12 cellular contexts compared by ENCODE assay signal in genomic region chr10:78804356-78805032, GRCh38.
DNase-seq lines count a peak whose midpoint lies in the region; ATAC-seq and TF ChIP-seq lines count a peak whose summit lies in the region.
"Had no signal": no experiment of that assay in that cellular context is flagged by ENCODE, and none has a peak within 500 bp of the region (broad histone marks: within the 10 kb centered on the region; RNA-seq: fewer than 3 reads in every experiment).

No MANE protein-coding gene starts in this region.

- H3K4me3 ChIP-seq in PC-3 (ENCODE audit: low read length), result no peak overlapping the region
- H3K4me3 ChIP-seq in fibroblast of the aortic adventitia (ENCODE audit: low read depth, low read length), result no peak overlapping the region
- no peak overlapping the region for H3K4me3 ChIP-seq in muscle layer of colon (ENCODE audit: low read depth in 1 of 2, low read length in 2 of 2)
- no peak overlapping the region for H3K4me3 ChIP-seq in tibial artery

- peaks cover 9% of the 10 kb centered on the region; the same call in 1 of the 2 replicates for H3K9me3 ChIP-seq in PC-3 (ENCODE audit: low read length)
- no peaks in the 10 kb centered on the region for H3K9me3 ChIP-seq in muscle layer of colon (ENCODE audit: low read length)
- no peaks in the 10 kb centered on the region for H3K9me3 ChIP-seq in tibial artery

- CTCF ChIA-PET in PC-3 (lab: Charles Lee), result interaction anchor here (0.6 to 1.4 kb wide), 5 partner anchors 10 to 757 kb away, joined by 3 to 5 read pairs (median 3); no protein-coding TSS in a partner anchor
- CTCF ChIA-PET in activated CD8-positive, alpha-beta memory T cell treated with anti-CD3 and anti-CD28 coated beads, Interleukin-2, amount 10 ng/mL, durations not matched to agents 7 days and 5 days (lab: Charles Lee), result no interaction called here

- no peaks in the 10 kb centered on the region for H4K20me1 ChIP-seq in PC-3 (ENCODE audit: low read length)

- H3K27me3 Mint-ChIP-seq in activated CD8-positive, alpha-beta memory T cell treated with anti-CD3 and anti-CD28 coated beads, Interleukin-2, amount 10 ng/mL, durations not matched to agents 7 days and 5 days, result no peaks in the 10 kb centered on the region

- no peak overlapping the region for H3K27ac Mint-ChIP-seq in activated CD8-positive, alpha-beta memory T cell treated with anti-CD3 and anti-CD28 coated beads, Interleukin-2, amount 10 ng/mL, durations not matched to agents 7 days and 5 days
- H3K27ac Mint-ChIP-seq: CD4-positive, alpha-beta T cell had no signal

- POLR2A ChIA-PET in PC-3 (lab: Charles Lee; ENCODE audit: unreplicated experiment), result interaction anchor here (0.6 to 1.0 kb wide), 3 partner anchors 98 to 169 kb away, joined by 4 to 6 read pairs (median 5); no protein-coding TSS in a partner anchor

- no peaks in the 10 kb centered on the region for H3K36me3 Mint-ChIP-seq in activated CD8-positive, alpha-beta memory T cell treated with anti-CD3 and anti-CD28 coated beads, Interleukin-2, amount 10 ng/mL, durations not matched to agents 7 days and 5 days

- no peaks in the 10 kb centered on the region for H3K4me1 Mint-ChIP-seq in activated CD8-positive, alpha-beta memory T cell treated with anti-CD3 and anti-CD28 coated beads, Interleukin-2, amount 10 ng/mL, durations not matched to agents 7 days and 5 days

- peak overlapping the region; percentile 33 for H3K4me2 ChIP-seq in PC-3 (ENCODE audit: low read length)

- H3K9ac ChIP-seq in PC-3 (ENCODE audit: low read length) (no peak overlapping the region), muscle layer of colon (ENCODE audit: low read length) (no peak overlapping the region)

- H3K4me3 Mint-ChIP-seq in activated CD8-positive, alpha-beta memory T cell treated with anti-CD3 and anti-CD28 coated beads, Interleukin-2, amount 10 ng/mL, durations not matched to agents 7 days and 5 days, result no peak overlapping the region
- H3K4me3 Mint-ChIP-seq: CD4-positive, alpha-beta T cell had no signal

- no peaks in the 10 kb centered on the region for H3K27me3 ChIP-seq in PC-3 (ENCODE audit: low read length)
- no peaks in the 10 kb centered on the region for H3K27me3 ChIP-seq in muscle layer of colon (ENCODE audit: control insufficient read depth in 1 of 2, insufficient read depth in 2 of 2, low read length in 2 of 2)
- H3K27me3 ChIP-seq in tibial artery, result no peaks in the 10 kb centered on the region

- intact Hi-C loops in PC-3 (cut with micrococcal nuclease) (loop anchor here (1.0 to 10.0 kb wide), 7 partner anchors 47 to 760 kb away; partner anchors contain the start of gene ZMIZ1), tibial artery (cut with DNase I; ENCODE audit: low total_unique reads) (loop anchor here (10.0 kb wide), 2 partner anchors 110 to 170 kb away; no protein-coding TSS in a partner anchor)

- BruUV-seq in PC-3 (replicated peaks; lab: Mats Ljungman, UMichigan), result no TSS peak

- peaks cover 6% of the 10 kb centered on the region for H3F3A ChIP-seq in PC-3 (ENCODE audit: low read length, unreplicated experiment)

- TF ChIP-seq CTCF in PC-3 (conservative IDR thresholded peaks at IDR 0.05; ENCODE audit: low read depth, low read length) (no peak), fibroblast of the aortic adventitia (IDR thresholded peaks at IDR 0.05; ENCODE audit: insufficient read depth, low read length) (no peak), tibial artery (IDR thresholded peaks at IDR 0.05) (no peak)

- H3K9me3 Mint-ChIP-seq in activated CD8-positive, alpha-beta memory T cell treated with anti-CD3 and anti-CD28 coated beads, Interleukin-2, amount 10 ng/mL, durations not matched to agents 7 days and 5 days (ENCODE audit: low read depth), result no peaks in the 10 kb centered on the region
- H3K9me3 Mint-ChIP-seq: CD4-positive, alpha-beta T cell had no signal

- H3K27ac ChIP-seq in PC-3 (ENCODE audit: low read length) (peak overlapping the region; percentile 40), muscle layer of colon (ENCODE audit: low read depth, low read length) (peak overlapping the region; percentile 59), tibial artery (peak overlapping the region; percentile 74 to 87)

- H2AFZ ChIP-seq in PC-3 (ENCODE audit: low read length), result 0 out of 2 replicates have a peak overlapping the region, but pooled peaks have one; percentile 0

- no peaks in the 10 kb centered on the region for H3K79me2 ChIP-seq in PC-3 (ENCODE audit: low read length)

- DNase-seq in PC-3 (no peak), fibroblast of the aortic adventitia (ENCODE audit: low read depth) (peak; percentile 37), tibial artery (peak; percentile 51 to 85), NCI-H1105 treated with DMSO at 0.1 percent for 48 hours (lab: John Stamatoyannopoulos, UW) (no peak), occipital lobe (lab: John Stamatoyannopoulos, UW) (no peak), HUDEP-2 (lab: John Stamatoyannopoulos, UW; ENCODE audit: unreplicated experiment in 76 of 76) (no peak)
- DNase-seq in activated CD8-positive, alpha-beta memory T cell treated with anti-CD3 and anti-CD28 coated beads, Interleukin-2, amount 10 ng/mL, durations not matched to agents 7 days and 5 days, result no peak
- DNase-seq: activated CD8-positive, alpha-beta memory T cell treated with anti-CD3 and anti-CD28 coated beads, Interleukin-2, amount 50 U/mL, for 48 hours; CD4-positive, alpha-beta T cell; MV-4-11; SHP77 treated with DMSO at 0.1 percent for 48 hours had no signal

- H3K9me2 ChIP-seq in PC-3 (replicated peaks; ENCODE audit: low read length), result no peaks in the 10 kb centered on the region

- peak; percentile 0; the same call in 1 of the 2 replicates for ATAC-seq in PC-3
- no peak for ATAC-seq in activated CD8-positive, alpha-beta memory T cell treated with anti-CD3 and anti-CD28 coated beads, Interleukin-2, amount 10 ng/mL, durations not matched to agents 7 days and 5 days

- H3K4me1 ChIP-seq in PC-3 (ENCODE audit: insufficient read depth, low read length) (peaks cover 59% of the 10 kb centered on the region), muscle layer of colon (ENCODE audit: insufficient read depth, low read length) (peaks cover 47% of the 10 kb centered on the region), tibial artery (peaks cover 0 to 52% (median 30%) of the 10 kb centered on the region in 4 donors)

- no peaks in the 10 kb centered on the region for H3K36me3 ChIP-seq in PC-3 (ENCODE audit: low read depth, low read length)
- no peaks in the 10 kb centered on the region for H3K36me3 ChIP-seq in muscle layer of colon (ENCODE audit: insufficient read depth, low read length)
- H3K36me3 ChIP-seq in tibial artery, result no peaks in the 10 kb centered on the region

Comparison
In these comparisons a context has a peak if more than half of its experiments do, and no peak if none do; other contexts are left out.
1. DNase-seq: peak in fibroblast of the aortic adventitia (single experiment) and tibial artery (2 of 2); none in PC-3 (single experiment), NCI-H1105 treated with DMSO at 0.1 percent for 48 hours (single experiment), occipital lobe (single experiment), HUDEP-2 (0 of 76) and activated CD8-positive, alpha-beta memory T cell treated with anti-CD3 and anti-CD28 coated beads, Interleukin-2, amount 10 ng/mL, durations not matched to agents 7 days and 5 days (single experiment).
2. Peak in every context shown above with its lines, with median percentiles within 50 percentile points of each other: H3K27ac ChIP-seq.